ENCODE assay signal across 8 cellular contexts in genomic region chr17:12667299-12667958, GRCh38. TPM values are rescaled to one million over a fixed set of nuclear protein-coding genes. Genes with fewer than 3 reads are reported as not detected.
DNase-seq lines count a peak whose midpoint lies in the region; ATAC-seq, FAIRE-seq and TF ChIP-seq lines count a peak whose summit lies in the region.

No MANE protein-coding gene starts in this region.

- H3K27ac ChIP-seq in vagina: no peak overlapping the region

- peaks cover 39% of the 10 kb centered on the region for H3K27me3 Mint-ChIP-seq in Calu3 (ENCODE audit: unreplicated experiment)

- no peak overlapping the region for H3K4me3 Mint-ChIP-seq in Calu3 (ENCODE audit: low read depth, unreplicated experiment)

- TF ChIP-seq CTCF in Calu3 (IDR thresholded peaks at IDR 0.05; ENCODE audit: unreplicated experiment): no peak
- peak; percentile 51 for TF ChIP-seq CTCF in bronchial epithelial cell (IDR thresholded peaks at IDR 0.05; ENCODE audit: insufficient read depth, low read length, severe bottlenecking)
- TF ChIP-seq CTCF in vagina (IDR thresholded peaks at IDR 0.05): peak; percentile 15 to 50 (median 22)

- no peaks in the 10 kb centered on the region for H3K36me3 ChIP-seq in bronchial epithelial cell (ENCODE audit: control insufficient read depth, insufficient read depth, low read length)
- H3K36me3 ChIP-seq in vagina: no peaks in the 10 kb centered on the region

- CTCF ChIA-PET in Calu3 (lab: Charles Lee): interaction anchor here (0.7 to 1.4 kb wide), 4 partner anchors 75 to 413 kb away, joined by 3 to 8 read pairs (median 6); no protein-coding TSS in a partner anchor

- no peak overlapping the region for H3K4me3 ChIP-seq in Jurkat, Clone E6-1 (ENCODE audit: low read length)
- no peak overlapping the region for H3K4me3 ChIP-seq in bronchial epithelial cell (ENCODE audit: low read depth, low read length)
- peak overlapping the region; percentile 48 to 49 for H3K4me3 ChIP-seq in vagina

- H3K27ac Mint-ChIP-seq in Calu3 (ENCODE audit: unreplicated experiment): no peak overlapping the region

- no TSS peak for BruUV-seq in Calu3 (replicated peaks; lab: Mats Ljungman, UMichigan)

- intact Hi-C loops in Calu3 (cut with micrococcal nuclease; ENCODE audit: unreplicated experiment): loop anchor here (1.0 to 10.0 kb wide), 4 partner anchors 123 to 487 kb away; no protein-coding TSS in a partner anchor
- intact Hi-C loops in vagina (cut with DNase I): loop anchor here (2.0 to 5.0 kb wide), 3 partner anchors 55 to 410 kb away; no protein-coding TSS in a partner anchor

- peak; percentile 38 for DNase-seq in Calu3
- DNase-seq in Jurkat, Clone E6-1 (ENCODE audit: low read depth, low spot score): peak; percentile 29
- peak; percentile 63 for DNase-seq in bronchial epithelial cell (ENCODE audit: low read depth)
- DNase-seq in left lobe of liver (ENCODE audit: low spot score): no peak
- no peak for DNase-seq in vagina (ENCODE audit: extremely low spot score in 2 of 2)
- no peak for DNase-seq in cortex of kidney (lab: John Stamatoyannopoulos, UW)

- H3K36me3 Mint-ChIP-seq in Calu3 (ENCODE audit: insufficient read depth, unreplicated experiment): no peaks in the 10 kb centered on the region

- H3K9me3 ChIP-seq in vagina: no peaks in the 10 kb centered on the region

- H3K27me3 ChIP-seq in bronchial epithelial cell (ENCODE audit: control insufficient read depth, insufficient read depth, low read length): peaks cover 11% of the 10 kb centered on the region
- H3K27me3 ChIP-seq in vagina: peaks cover 7% of the 10 kb centered on the region

- no peaks in the 10 kb centered on the region for H3K9me3 Mint-ChIP-seq in Calu3 (ENCODE audit: low read depth, unreplicated experiment)

- no peak for FAIRE-seq in bronchial epithelial cell (lab: Jason Lieb, UNC)

- no peaks in the 10 kb centered on the region for H3K4me1 Mint-ChIP-seq in Calu3 (ENCODE audit: low read depth, unreplicated experiment)

- peaks cover 18% of the 10 kb centered on the region for H3K4me1 ChIP-seq in vagina

- ATAC-seq in left lobe of liver (peak; percentile 39), HG02884 (IDR thresholded peaks at IDR 0.05; ENCODE audit: unreplicated experiment) (no peak), HG03469 (IDR thresholded peaks at IDR 0.05; ENCODE audit: unreplicated experiment) (no peak)

- TF ChIP-seq POLR2A in vagina (IDR thresholded peaks at IDR 0.05): no peak

RNA-seq across cellular contexts. Expression of gene MYOCD, which starts 1.7 kb away (rescaled TPM):
- total RNA-seq in Calu3 (2022): 0.10 TPM in 1 of 2 replicates, not detected in the other
- polyA plus RNA-seq in Jurkat, Clone E6-1 (2012; ENCODE audit: insufficient read depth, insufficient read length): not detected
- under 0.01 TPM in 1 of 2 replicates, not detected in the other for total RNA-seq in bronchial epithelial cell
- 0.23 TPM for total RNA-seq in left lobe of liver
- total RNA-seq in vagina: 26.5 TPM

Comparison
In these comparisons a context has a peak if more than half of its experiments do, and no peak if none do; other contexts are left out.
1. DNase-seq: peak in Calu3 (single experiment), Jurkat, Clone E6-1 (single experiment) and bronchial epithelial cell (single experiment); none in left lobe of liver (single experiment), vagina (0 of 2) and cortex of kidney (single experiment).
2. H3K4me3 ChIP-seq: peak in vagina (2 of 2); none in Jurkat, Clone E6-1 (single experiment) and bronchial epithelial cell (single experiment).
3. RNA of gene MYOCD, which starts 1.7 kb away (total RNA-seq): 26.5 TPM in vagina (single experiment); 0.23 TPM in left lobe of liver (single experiment), 0.10 TPM in Calu3 and under 0.01 TPM in bronchial epithelial cell; every median in the first group is over 10 times any median in the second.